ENCODE assay signal across 8 cellular contexts in the genomic region with DNA sequence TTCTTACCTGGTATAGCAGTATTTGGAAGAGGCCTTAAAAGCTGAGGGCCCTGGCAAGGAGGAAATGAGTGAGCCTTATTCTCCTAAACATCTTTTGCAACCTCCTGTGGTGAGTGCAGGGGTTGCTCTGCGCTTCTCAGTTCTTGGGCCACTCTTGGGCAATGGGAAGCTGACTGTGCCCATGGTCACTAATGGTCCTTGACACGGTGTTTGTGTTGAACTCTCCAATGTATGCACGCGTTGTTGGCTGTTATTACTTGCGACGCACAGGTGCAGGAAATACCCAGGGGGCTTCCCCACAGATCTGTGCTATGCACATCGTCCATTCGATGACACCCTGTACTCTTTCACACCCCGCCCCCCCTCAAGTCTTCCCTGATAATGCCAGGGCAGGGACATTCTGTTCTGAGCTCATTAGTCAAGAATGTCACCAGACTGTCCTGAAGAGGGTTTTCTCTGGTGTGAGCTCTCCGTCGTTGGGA.
DNase-seq lines count a peak whose midpoint lies in the region; ATAC-seq and TF ChIP-seq lines count a peak whose summit lies in the region.

No MANE protein-coding gene starts in this region.

- peaks cover 7% of the 10 kb centered on the region for H3K27me3 Mint-ChIP-seq in GM23338 (ENCODE audit: insufficient read depth, low read depth, poor library complexity)
- peaks cover 25% of the 10 kb centered on the region for H3K27me3 Mint-ChIP-seq in stimulated activated naive CD8-positive, alpha-beta T cell treated with anti-CD3 and anti-CD28 coated beads, Interleukin-15, amount 100 ng/mL, for 72 hours

- H4K20me1 ChIP-seq in GM23338 (replicated peaks; ENCODE audit: insufficient read depth), result no peaks in the 10 kb centered on the region

- 0 out of 2 replicates have a peak, but pooled peaks cover 5% of the 10 kb centered on the region for H3K9me2 ChIP-seq in GM23338 (ENCODE audit: insufficient read depth)

- H3K36me3 Mint-ChIP-seq in GM23338 (ENCODE audit: low read depth), result no peaks in the 10 kb centered on the region; the same call in 2 of the 3 replicates

- no peak overlapping the region for H3K27ac ChIP-seq in GM23338 (ENCODE audit: low read depth)
- peak overlapping the region; percentile 79 for H3K27ac ChIP-seq in neutrophil
- no peak overlapping the region for H3K27ac ChIP-seq in ovary

- WGBS in ovary, 3 donors, result 84 to 86% (median 86%) methylated on average over 11 of the region's 11 CpGs

- H3K27ac Mint-ChIP-seq in GM23338, result no peak overlapping the region
- no peak overlapping the region for H3K27ac Mint-ChIP-seq in stimulated activated naive CD8-positive, alpha-beta T cell treated with anti-CD3 and anti-CD28 coated beads, Interleukin-15, amount 100 ng/mL, for 72 hours

- DNase-seq in GM23338 (ENCODE audit: low spot score), result no peak
- peak; percentile 36 for DNase-seq in HT1080 (ENCODE audit: low read depth)
- DNase-seq in DMS79 (lab: John Stamatoyannopoulos, UW), result no peak
- DNase-seq in ovary, result no peak
- DNase-seq in HUDEP-2 (lab: John Stamatoyannopoulos, UW; ENCODE audit: unreplicated experiment in 76 of 76), result no peak
- DNase-seq in stimulated activated naive CD8-positive, alpha-beta T cell treated with anti-CD3 and anti-CD28 coated beads, Interleukin-15, amount 100 ng/mL, for 72 hours, result no peak

- H2AFZ ChIP-seq in GM23338, result peak overlapping the region; percentile 63; the same call in 1 of the 2 replicates

- H3K9me3 Mint-ChIP-seq in GM23338, result no peaks in the 10 kb centered on the region
- H3K9me3 Mint-ChIP-seq in stimulated activated naive CD8-positive, alpha-beta T cell treated with anti-CD3 and anti-CD28 coated beads, Interleukin-15, amount 100 ng/mL, for 72 hours, result no peaks in the 10 kb centered on the region

- H3K27me3 ChIP-seq in GM23338 (ENCODE audit: insufficient read depth) (no peaks in the 10 kb centered on the region), neutrophil (no peaks in the 10 kb centered on the region), ovary (no peaks in the 10 kb centered on the region)

- ATAC-seq in GM18858 (IDR thresholded peaks at IDR 0.05; ENCODE audit: unreplicated experiment) (peak; percentile 55), GM23338 (no peak)
- ATAC-seq in stimulated activated naive CD8-positive, alpha-beta T cell treated with anti-CD3 and anti-CD28 coated beads, Interleukin-15, amount 100 ng/mL, for 72 hours, result no peak

- H3K4me3 Mint-ChIP-seq in GM23338, result no peak overlapping the region
- H3K4me3 Mint-ChIP-seq in stimulated activated naive CD8-positive, alpha-beta T cell treated with anti-CD3 and anti-CD28 coated beads, Interleukin-15, amount 100 ng/mL, for 72 hours, result no peak overlapping the region

- H3K4me1 ChIP-seq in GM23338 (ENCODE audit: insufficient read depth) (0 out of 2 replicates have a peak, but pooled peaks cover 15% of the 10 kb centered on the region), neutrophil (ENCODE audit: control insufficient read depth in 1 of 2, insufficient read depth in 1 of 2, low read depth in 1 of 2, low read length in 1 of 2) (peaks cover 40 to 58% of the 10 kb centered on the region in 2 experiments), ovary (ENCODE audit: insufficient read depth) (no peaks in the 10 kb centered on the region)

- H3F3A ChIP-seq in GM23338 (replicated peaks; ENCODE audit: low read depth), result no peaks in the 10 kb centered on the region

- TF ChIP-seq POLR2A in ovary (IDR thresholded peaks at IDR 0.05), result no peak

- H3K4me1 Mint-ChIP-seq in GM23338, result peaks cover 15% of the 10 kb centered on the region
- no peaks in the 10 kb centered on the region for H3K4me1 Mint-ChIP-seq in stimulated activated naive CD8-positive, alpha-beta T cell treated with anti-CD3 and anti-CD28 coated beads, Interleukin-15, amount 100 ng/mL, for 72 hours

- no peak for TF ChIP-seq EP300 in ovary (IDR thresholded peaks at IDR 0.05)

- no peaks in the 10 kb centered on the region for H3K36me3 ChIP-seq in GM23338 (ENCODE audit: insufficient read depth)
- H3K36me3 ChIP-seq in neutrophil, result no peaks in the 10 kb centered on the region
- H3K36me3 ChIP-seq in ovary, result no peaks in the 10 kb centered on the region

- no peak for TF ChIP-seq CTCF in GM23338 (conservative IDR thresholded peaks at IDR 0.05; ENCODE audit: low read depth in 2 of 2)
- TF ChIP-seq CTCF in neutrophil (IDR thresholded peaks at IDR 0.05), result peak; percentile 71
- no peak for TF ChIP-seq CTCF in ovary (IDR thresholded peaks at IDR 0.05)

- intact Hi-C loops in ovary (cut with DNase I), result no loop called here

- no peaks in the 10 kb centered on the region for H3K79me2 ChIP-seq in GM23338 (replicated peaks; ENCODE audit: insufficient read depth)

- no peaks in the 10 kb centered on the region for H3K9me3 ChIP-seq in neutrophil
- H3K9me3 ChIP-seq in ovary, result no peaks in the 10 kb centered on the region

- no peak overlapping the region for H3K4me3 ChIP-seq in GM23338
- peak overlapping the region; percentile 6 to 17 for H3K4me3 ChIP-seq in neutrophil (ENCODE audit: low read depth in 1 of 2, low read length in 1 of 2)
- H3K4me3 ChIP-seq in ovary, result no peak overlapping the region

- no peak overlapping the region for H3K4me2 ChIP-seq in GM23338

TF ChIP-seq in GM23338, 12 proteins besides CTCF, POLR2A, EP300 and RAD21 (continues in another document):
- TF ChIP-seq STAT1 (IDR thresholded peaks at IDR 0.05; ENCODE audit: unreplicated experiment) (no peak), NANOG (IDR thresholded peaks at IDR 0.05; ENCODE audit: borderline replicate concordance) (no peak), CREB1 (CRISPR knock-in tag; IDR thresholded peaks at IDR 0.05; ENCODE audit: low read depth) (no peak), POLR2AphosphoS5 (IDR thresholded peaks at IDR 0.05; ENCODE audit: low read depth) (no peak), JUNB (IDR thresholded peaks at IDR 0.05; ENCODE audit: unreplicated experiment) (no peak), EZH2 (IDR thresholded peaks at IDR 0.05; ENCODE audit: low read depth, unreplicated experiment) (no peak), ZNF331 (CRISPR knock-in tag; IDR thresholded peaks at IDR 0.05; ENCODE audit: low read depth) (no peak), EZH2phosphoT487 (IDR thresholded peaks at IDR 0.05; ENCODE audit: unreplicated experiment) (no peak)
- TF ChIP-seq, protein P1, sequence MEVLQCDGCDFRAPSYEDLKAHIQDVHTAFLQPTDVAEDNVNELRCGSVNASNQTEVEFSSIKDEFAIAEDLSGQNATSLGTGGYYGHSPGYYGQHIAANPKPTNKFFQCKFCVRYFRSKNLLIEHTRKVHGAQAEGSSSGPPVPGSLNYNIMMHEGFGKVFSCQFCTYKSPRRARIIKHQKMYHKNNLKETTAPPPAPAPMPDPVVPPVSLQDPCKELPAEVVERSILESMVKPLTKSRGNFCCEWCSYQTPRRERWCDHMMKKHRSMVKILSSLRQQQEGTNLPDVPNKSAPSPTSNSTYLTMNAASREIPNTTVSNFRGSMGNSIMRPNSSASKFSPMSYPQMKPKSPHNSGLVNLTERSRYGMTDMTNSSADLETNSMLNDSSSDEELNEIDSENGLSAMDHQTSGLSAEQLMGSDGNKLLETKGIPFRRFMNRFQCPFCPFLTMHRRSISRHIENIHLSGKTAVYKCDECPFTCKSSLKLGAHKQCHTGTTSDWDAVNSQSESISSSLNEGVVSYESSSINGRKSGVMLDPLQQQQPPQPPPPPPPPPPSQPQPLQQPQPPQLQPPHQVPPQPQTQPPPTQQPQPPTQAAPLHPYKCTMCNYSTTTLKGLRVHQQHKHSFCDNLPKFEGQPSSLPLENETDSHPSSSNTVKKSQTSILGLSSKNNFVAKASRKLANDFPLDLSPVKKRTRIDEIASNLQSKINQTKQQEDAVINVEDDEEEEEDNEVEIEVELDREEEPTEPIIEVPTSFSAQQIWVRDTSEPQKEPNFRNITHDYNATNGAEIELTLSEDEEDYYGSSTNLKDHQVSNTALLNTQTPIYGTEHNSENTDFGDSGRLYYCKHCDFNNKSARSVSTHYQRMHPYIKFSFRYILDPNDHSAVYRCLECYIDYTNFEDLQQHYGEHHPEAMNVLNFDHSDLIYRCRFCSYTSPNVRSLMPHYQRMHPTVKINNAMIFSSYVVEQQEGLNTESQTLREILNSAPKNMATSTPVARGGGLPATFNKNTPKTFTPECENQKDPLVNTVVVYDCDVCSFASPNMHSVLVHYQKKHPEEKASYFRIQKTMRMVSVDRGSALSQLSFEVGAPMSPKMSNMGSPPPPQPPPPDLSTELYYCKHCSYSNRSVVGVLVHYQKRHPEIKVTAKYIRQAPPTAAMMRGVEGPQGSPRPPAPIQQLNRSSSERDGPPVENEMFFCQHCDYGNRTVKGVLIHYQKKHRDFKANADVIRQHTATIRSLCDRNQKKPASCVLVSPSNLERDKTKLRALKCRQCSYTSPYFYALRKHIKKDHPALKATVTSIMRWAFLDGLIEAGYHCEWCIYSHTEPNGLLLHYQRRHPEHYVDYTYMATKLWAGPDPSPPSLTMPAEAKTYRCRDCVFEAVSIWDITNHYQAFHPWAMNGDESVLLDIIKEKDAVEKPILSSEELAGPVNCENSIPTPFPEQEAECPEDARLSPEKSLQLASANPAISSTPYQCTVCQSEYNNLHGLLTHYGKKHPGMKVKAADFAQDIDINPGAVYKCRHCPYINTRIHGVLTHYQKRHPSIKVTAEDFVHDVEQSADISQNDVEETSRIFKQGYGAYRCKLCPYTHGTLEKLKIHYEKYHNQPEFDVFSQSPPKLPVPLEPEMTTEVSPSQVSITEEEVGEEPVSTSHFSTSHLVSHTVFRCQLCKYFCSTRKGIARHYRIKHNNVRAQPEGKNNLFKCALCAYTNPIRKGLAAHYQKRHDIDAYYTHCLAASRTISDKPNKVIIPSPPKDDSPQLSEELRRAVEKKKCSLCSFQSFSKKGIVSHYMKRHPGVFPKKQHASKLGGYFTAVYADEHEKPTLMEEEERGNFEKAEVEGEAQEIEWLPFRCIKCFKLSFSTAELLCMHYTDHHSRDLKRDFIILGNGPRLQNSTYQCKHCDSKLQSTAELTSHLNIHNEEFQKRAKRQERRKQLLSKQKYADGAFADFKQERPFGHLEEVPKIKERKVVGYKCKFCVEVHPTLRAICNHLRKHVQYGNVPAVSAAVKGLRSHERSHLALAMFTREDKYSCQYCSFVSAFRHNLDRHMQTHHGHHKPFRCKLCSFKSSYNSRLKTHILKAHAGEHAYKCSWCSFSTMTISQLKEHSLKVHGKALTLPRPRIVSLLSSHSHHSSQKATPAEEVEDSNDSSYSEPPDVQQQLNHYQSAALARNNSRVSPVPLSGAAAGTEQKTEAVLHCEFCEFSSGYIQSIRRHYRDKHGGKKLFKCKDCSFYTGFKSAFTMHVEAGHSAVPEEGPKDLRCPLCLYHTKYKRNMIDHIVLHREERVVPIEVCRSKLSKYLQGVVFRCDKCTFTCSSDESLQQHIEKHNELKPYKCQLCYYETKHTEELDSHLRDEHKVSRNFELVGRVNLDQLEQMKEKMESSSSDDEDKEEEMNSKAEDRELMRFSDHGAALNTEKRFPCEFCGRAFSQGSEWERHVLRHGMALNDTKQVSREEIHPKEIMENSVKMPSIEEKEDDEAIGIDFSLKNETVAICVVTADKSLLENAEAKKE (CRISPR knock-in tag; IDR thresholded peaks at IDR 0.05), result no peak

Comparison
In these comparisons a context has a peak if more than half of its experiments do, and no peak if none do; other contexts are left out.
1. H3K4me3 ChIP-seq: peak in neutrophil (2 of 2); none in GM23338 (single experiment) and ovary (single experiment).